ENCODE assay signal across 1 cellular context in the genomic region with DNA sequence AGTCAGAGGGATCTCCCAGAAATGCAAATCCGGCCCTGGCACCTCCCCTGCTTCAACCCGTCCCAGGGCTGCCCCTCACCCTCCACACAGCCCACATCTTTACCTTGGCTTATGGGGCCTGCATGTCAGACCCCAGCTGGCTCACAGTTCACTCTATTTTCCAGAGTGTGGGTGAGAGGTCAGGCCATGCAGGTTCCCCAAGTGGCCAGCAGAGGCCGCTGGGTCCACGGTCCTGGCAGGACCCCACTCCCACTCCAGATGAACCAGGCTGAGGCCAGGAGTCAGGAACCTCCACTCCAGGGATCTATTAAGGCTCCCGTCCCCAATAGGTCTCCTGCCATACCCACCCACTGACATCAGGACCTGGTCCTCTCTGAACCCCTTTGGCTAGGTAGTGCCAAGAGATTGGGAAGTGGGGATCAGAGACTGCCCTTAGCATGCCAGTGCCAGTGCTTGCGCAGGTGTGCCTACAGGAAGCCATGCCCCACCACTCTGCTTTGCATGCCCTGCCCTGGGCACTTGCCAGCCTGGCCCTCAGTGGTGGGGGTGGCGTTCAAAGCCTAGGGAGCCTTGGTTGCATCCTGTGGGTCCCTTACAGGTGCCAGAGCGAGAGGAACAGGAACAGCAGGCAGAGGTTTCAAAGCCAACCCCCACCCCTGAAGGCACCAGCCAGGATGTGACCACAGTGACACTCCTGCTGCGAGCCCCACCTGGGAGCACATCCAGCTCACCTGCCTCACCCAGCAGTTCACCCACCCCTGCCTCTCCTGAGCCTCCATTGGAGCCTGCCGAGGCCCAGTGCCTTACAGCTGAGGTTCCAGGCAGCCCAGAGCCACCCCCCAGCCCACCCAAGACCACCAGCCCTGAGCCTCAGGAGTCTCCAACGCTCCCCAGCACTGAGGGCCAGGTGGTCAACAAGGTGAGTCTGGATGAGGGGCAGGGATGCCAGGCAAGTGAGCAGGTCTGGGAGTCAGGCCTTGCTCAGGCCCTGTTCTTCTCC.
A peak's percentile ranks its signal among the peaks of the same experiment; 100 is the strongest.
TF ChIP-seq lines count a peak whose summit lies in the region.

No MANE protein-coding gene starts in this region.

TF ChIP-seq in K562, 482 proteins besides CTCF, POLR2A, EP300 and RAD21 (continued from another document):
- TF ChIP-seq, protein P1, sequence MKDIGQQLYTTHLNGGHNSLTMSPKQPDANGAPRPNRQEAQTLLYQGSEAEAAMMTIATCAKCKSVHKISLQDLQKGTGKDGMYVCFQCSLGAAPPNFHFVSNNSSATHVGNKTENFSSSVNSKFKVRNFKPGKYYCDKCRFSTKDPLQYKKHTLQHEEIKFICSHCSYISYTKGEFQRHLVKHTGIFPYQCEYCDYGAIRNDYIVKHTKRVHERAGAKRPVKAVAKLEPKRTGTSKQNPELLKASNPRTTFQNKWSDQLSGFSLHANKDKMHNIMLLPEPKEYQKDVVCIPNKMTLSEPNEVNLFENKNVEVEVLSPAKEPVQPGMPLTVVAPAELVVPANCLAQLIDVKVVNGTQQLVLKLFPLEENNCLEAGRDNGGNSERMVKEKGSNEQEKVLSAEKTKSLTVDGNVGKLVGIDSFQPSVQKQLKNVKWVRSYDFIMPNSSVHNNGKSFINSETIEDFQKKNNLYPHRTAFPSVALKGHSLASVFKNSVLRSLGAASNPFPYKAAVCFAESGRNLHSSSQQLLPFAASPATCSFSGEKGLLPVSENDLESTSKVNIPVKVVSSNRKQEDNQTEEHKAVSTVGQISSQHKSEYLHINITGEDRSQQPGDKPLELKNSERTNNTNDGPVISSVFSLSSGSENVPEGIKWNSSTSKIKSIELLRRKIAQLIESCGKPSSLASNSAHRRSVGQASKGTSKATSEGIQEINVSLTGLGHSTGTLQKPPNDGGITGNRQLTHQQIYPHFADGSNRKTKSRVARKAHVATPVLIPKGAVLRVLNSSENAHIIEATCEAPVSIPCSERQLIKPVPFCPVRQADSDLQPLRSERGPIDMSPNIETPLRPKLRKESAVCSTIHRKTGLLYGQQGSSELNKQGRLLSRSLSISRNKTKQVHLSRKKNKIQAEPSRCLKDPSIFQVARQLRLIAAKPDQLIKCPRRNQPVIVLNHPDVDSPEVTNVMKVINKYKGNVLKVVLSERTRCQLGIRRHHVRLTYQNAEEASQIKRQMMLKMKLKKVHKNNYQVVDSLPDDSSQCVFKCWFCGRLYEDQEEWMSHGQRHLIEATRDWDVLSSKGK (CRISPR knock-in tag; IDR thresholded peaks at IDR 0.05): no peak
- no peak for TF ChIP-seq ZNF445 (CRISPR knock-in tag; IDR thresholded peaks at IDR 0.05; ENCODE audit: low read depth)
- TF ChIP-seq CEBPB (tag; IDR thresholded peaks at IDR 0.05): no peak
- TF ChIP-seq ZNF444 (CRISPR knock-in tag; IDR thresholded peaks at IDR 0.05): no peak
- TF ChIP-seq NR3C1 (CRISPR knock-in tag; IDR thresholded peaks at IDR 0.05): no peak
- TF ChIP-seq EGR1 (conservative IDR thresholded peaks at IDR 0.05): no peak
- TF ChIP-seq HNRNPL (IDR thresholded peaks at IDR 0.05; ENCODE audit: low read depth, low read length): no peak
- no peak for TF ChIP-seq NR1H2 (CRISPR knock-in tag; IDR thresholded peaks at IDR 0.05)
- TF ChIP-seq SMAD2 (IDR thresholded peaks at IDR 0.05; ENCODE audit: low read depth, low read length): no peak
- TF ChIP-seq RB1 (IDR thresholded peaks at IDR 0.05; ENCODE audit: low read depth): peak; percentile 14; the same call in 1 of the 2 replicates
- TF ChIP-seq, protein P2, sequence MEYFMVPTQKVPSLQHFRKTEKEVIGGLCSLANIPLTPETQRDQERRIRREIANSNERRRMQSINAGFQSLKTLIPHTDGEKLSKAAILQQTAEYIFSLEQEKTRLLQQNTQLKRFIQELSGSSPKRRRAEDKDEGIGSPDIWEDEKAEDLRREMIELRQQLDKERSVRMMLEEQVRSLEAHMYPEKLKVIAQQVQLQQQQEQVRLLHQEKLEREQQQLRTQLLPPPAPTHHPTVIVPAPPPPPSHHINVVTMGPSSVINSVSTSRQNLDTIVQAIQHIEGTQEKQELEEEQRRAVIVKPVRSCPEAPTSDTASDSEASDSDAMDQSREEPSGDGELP (CRISPR knock-in tag; IDR thresholded peaks at IDR 0.05; ENCODE audit: borderline replicate concordance): peak; percentile 39; the same call in 1 of the 2 replicates
- no peak for TF ChIP-seq ILK (tag; IDR thresholded peaks at IDR 0.05; ENCODE audit: borderline replicate concordance, low read depth)
- TF ChIP-seq CSDE1 (IDR thresholded peaks at IDR 0.05): no peak
- 0 out of 2 replicates have a peak, but pooled peaks have one; percentile 18 for TF ChIP-seq NR2C1 (IDR thresholded peaks at IDR 0.05)
- peak; percentile 37; the same call in 1 of the 2 replicates for TF ChIP-seq NR2C1 (tag; IDR thresholded peaks at IDR 0.05)
- no peak for TF ChIP-seq CBX8 (IDR thresholded peaks at IDR 0.05; ENCODE audit: borderline replicate concordance, extremely low read depth, low read depth, low read length, poor library complexity, severe bottlenecking)
- TF ChIP-seq HNRNPLL (IDR thresholded peaks at IDR 0.05; ENCODE audit: low read depth, low read length, poor library complexity, severe bottlenecking): no peak
